In genomic region chr5:180494060-180494509, GRCh38 we compare ENCODE assay signal across 1 cellular context.
A peak's percentile ranks its signal among the peaks of the same experiment; 100 is the strongest.
TF ChIP-seq lines count a peak whose summit lies in the region.

Gene CNOT6, plus strand, starts transcription at chr5:180494379. Its CDS starts 34,898 bp downstream, at chr5:180529277.

TF ChIP-seq in HepG2, 621 proteins besides CTCF, POLR2A, EP300 and RAD21 (continued from another document and continues in another):
- no peak for TF ChIP-seq KIAA2018 (CRISPR knock-in tag; IDR thresholded peaks at IDR 0.05; ENCODE audit: borderline replicate concordance)
- no peak for TF ChIP-seq ZNF235 (CRISPR knock-in tag; IDR thresholded peaks at IDR 0.05; ENCODE audit: borderline replicate concordance)
- TF ChIP-seq PRMT3 (CRISPR knock-in tag; IDR thresholded peaks at IDR 0.05; ENCODE audit: borderline replicate concordance, low read depth) = no peak
- no peak for TF ChIP-seq ZXDC (CRISPR knock-in tag; IDR thresholded peaks at IDR 0.05)
- TF ChIP-seq MZF1 (CRISPR knock-in tag; IDR thresholded peaks at IDR 0.05; ENCODE audit: borderline replicate concordance) = no peak
- no peak for TF ChIP-seq IKZF1 (IDR thresholded peaks at IDR 0.05)
- TF ChIP-seq ZNF362 (CRISPR knock-in tag; IDR thresholded peaks at IDR 0.05; ENCODE audit: borderline replicate concordance) = no peak
- TF ChIP-seq UBTF (CRISPR knock-in tag; IDR thresholded peaks at IDR 0.05) = no peak
- peak; percentile 42; the same call in 1 of the 2 replicates for TF ChIP-seq FOXP4 (CRISPR knock-in tag; IDR thresholded peaks at IDR 0.05)
- TF ChIP-seq ZNF253 (CRISPR knock-in tag; IDR thresholded peaks at IDR 0.05; ENCODE audit: borderline replicate concordance) = no peak
- TF ChIP-seq PPARG (CRISPR knock-in tag; conservative IDR thresholded peaks at IDR 0.05) = 0 out of 2 replicates have a peak, but pooled peaks have one; percentile 21
- no peak for TF ChIP-seq SSRP1 (CRISPR knock-in tag; IDR thresholded peaks at IDR 0.05)
- TF ChIP-seq ZNF883 (CRISPR knock-in tag; IDR thresholded peaks at IDR 0.05; ENCODE audit: not compliant biosample characterization) = peak; percentile 32
- no peak for TF ChIP-seq NFKBIZ (CRISPR knock-in tag; IDR thresholded peaks at IDR 0.05)
- no peak for TF ChIP-seq CBX5 (CRISPR knock-in tag; IDR thresholded peaks at IDR 0.05; ENCODE audit: borderline replicate concordance)
- peak; percentile 89 for TF ChIP-seq XRCC5 (optimal IDR thresholded peaks at IDR 0.05; ENCODE audit: low read length)
- no peak for TF ChIP-seq TRIM24 (CRISPR knock-in tag; IDR thresholded peaks at IDR 0.05)
- TF ChIP-seq SNAPC5 (CRISPR knock-in tag; IDR thresholded peaks at IDR 0.05; ENCODE audit: borderline replicate concordance) = no peak
- no peak for TF ChIP-seq ATF2 (CRISPR knock-in tag; IDR thresholded peaks at IDR 0.05)
- no peak for TF ChIP-seq ISX (CRISPR knock-in tag; conservative IDR thresholded peaks at IDR 0.05)
- TF ChIP-seq CREM (IDR thresholded peaks at IDR 0.05) = no peak
- no peak for TF ChIP-seq CREM (CRISPR knock-in tag; IDR thresholded peaks at IDR 0.05)
- no peak for TF ChIP-seq ZNF891 (CRISPR knock-in tag; IDR thresholded peaks at IDR 0.05)
- peak; percentile 82 for TF ChIP-seq TFDP2 (CRISPR knock-in tag; IDR thresholded peaks at IDR 0.05)
- TF ChIP-seq ZNF468 (CRISPR knock-in tag; IDR thresholded peaks at IDR 0.05) = no peak
- no peak for TF ChIP-seq ZNF552 (CRISPR knock-in tag; IDR thresholded peaks at IDR 0.05; ENCODE audit: borderline replicate concordance)
- TF ChIP-seq NBN (conservative IDR thresholded peaks at IDR 0.05) = no peak
- TF ChIP-seq ZNF256 (CRISPR knock-in tag; conservative IDR thresholded peaks at IDR 0.05) = no peak
- peak in 1 of 2 experiments; percentile 79; a peak in 2 of 4 replicates for TF ChIP-seq KLF16 (CRISPR knock-in tag; IDR thresholded peaks at IDR 0.05)
- TF ChIP-seq ZSCAN12 (CRISPR knock-in tag; IDR thresholded peaks at IDR 0.05) = no peak
- no peak for TF ChIP-seq RAD51 (IDR thresholded peaks at IDR 0.05; ENCODE audit: borderline replicate concordance)
- TF ChIP-seq ZNF20 (CRISPR knock-in tag; IDR thresholded peaks at IDR 0.05) = no peak
- TF ChIP-seq PCBP1 (IDR thresholded peaks at IDR 0.05; ENCODE audit: borderline replicate concordance, low read depth, low read length) = no peak
- no peak for TF ChIP-seq ZNF7 (CRISPR knock-in tag; IDR thresholded peaks at IDR 0.05)
- TF ChIP-seq CREB1 (IDR thresholded peaks at IDR 0.05) = peak; percentile 73; the same call in 1 of the 2 replicates
- no peak for TF ChIP-seq CREB1 (CRISPR knock-in tag; IDR thresholded peaks at IDR 0.05)
- TF ChIP-seq MLLT10 (CRISPR knock-in tag; IDR thresholded peaks at IDR 0.05) = no peak
- TF ChIP-seq ZSCAN31 (CRISPR knock-in tag; IDR thresholded peaks at IDR 0.05; ENCODE audit: low read depth) = peak; percentile 67; the same call in 1 of the 2 replicates
- peak; percentile 99 for TF ChIP-seq BHLHE40 (IDR thresholded peaks at IDR 0.05; ENCODE audit: low read length)
- peak; percentile 71 for TF ChIP-seq HDAC1 (CRISPR knock-in tag; IDR thresholded peaks at IDR 0.05)
- peak; percentile 79 for TF ChIP-seq SPEN (CRISPR knock-in tag; IDR thresholded peaks at IDR 0.05; ENCODE audit: low read depth)
- peak; percentile 61; the same call in 1 of the 2 replicates for TF ChIP-seq ZNF430 (CRISPR knock-in tag; IDR thresholded peaks at IDR 0.05)
- no peak for TF ChIP-seq MTA1 (CRISPR knock-in tag; IDR thresholded peaks at IDR 0.05; ENCODE audit: borderline replicate concordance)
- TF ChIP-seq POLR2G (IDR thresholded peaks at IDR 0.05; ENCODE audit: low read depth, low read length) = peak; percentile 55; the same call in 1 of the 2 replicates
